9 cellular contexts compared by ENCODE assay signal in the genomic region with DNA sequence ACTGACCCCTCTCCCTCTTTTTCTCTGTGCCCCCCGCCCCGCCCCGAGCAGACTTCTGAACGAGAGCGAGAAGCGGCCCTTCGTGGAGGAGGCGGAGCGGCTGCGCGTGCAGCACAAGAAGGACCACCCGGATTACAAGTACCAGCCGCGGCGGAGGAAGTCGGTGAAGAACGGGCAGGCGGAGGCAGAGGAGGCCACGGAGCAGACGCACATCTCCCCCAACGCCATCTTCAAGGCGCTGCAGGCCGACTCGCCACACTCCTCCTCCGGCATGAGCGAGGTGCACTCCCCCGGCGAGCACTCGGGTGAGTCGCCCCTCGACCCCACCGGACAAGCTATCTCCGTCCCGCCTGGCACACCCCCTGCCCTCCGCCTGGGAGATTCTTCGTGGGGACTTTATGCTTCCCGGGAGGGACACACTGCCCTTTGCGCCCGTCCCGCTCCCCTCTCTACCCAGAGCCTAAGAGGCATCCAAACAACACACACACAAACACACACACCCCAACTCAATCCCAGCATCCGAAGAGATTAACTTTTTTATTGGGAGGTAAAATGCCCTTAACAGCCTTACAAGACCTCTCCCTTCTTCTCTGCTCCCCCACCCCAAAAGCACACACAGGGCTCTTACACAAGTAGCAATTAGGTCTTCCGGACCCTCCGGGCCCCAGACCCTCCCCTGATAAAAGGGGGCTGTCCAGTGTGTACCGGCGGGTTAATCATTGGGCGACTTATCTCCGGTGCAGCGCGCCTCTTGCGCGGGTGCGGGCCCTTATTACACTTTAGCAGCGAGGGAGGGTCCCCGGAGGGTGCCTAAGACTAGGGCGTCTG. TPM values are rescaled to one million over a fixed set of nuclear protein-coding genes. Genes with fewer than 3 reads are reported as not detected.
DNase-seq lines count a peak whose midpoint lies in the region; ATAC-seq and TF ChIP-seq lines count a peak whose summit lies in the region.
"Had no signal": no experiment of that assay in that cellular context is flagged by ENCODE, and none has a peak within 500 bp of the region (broad histone marks: within the 10 kb centered on the region; RNA-seq: fewer than 3 reads in every experiment).

No MANE protein-coding gene starts in this region.

- H3K27ac ChIP-seq in stomach = peak overlapping the region; percentile 67 to 91 (median 90)

- no peaks in the 10 kb centered on the region for H3K9me3 ChIP-seq in stomach

- peaks cover 12 to 72% (median 33%) of the 10 kb centered on the region in 3 donors for H3K27me3 ChIP-seq in stomach

- peak; percentile 7 for DNase-seq in NCI-H82 (lab: John Stamatoyannopoulos, UW)
- no peak for DNase-seq in NCI-H82 treated with DMSO at 0.1 percent for 48 hours (lab: John Stamatoyannopoulos, UW; ENCODE audit: unreplicated experiment)
- peak; percentile 50 for DNase-seq in stomach
- DNase-seq in stimulated activated CD4-positive, alpha-beta T cell treated with anti-CD3 and anti-CD28 coated beads, Interleukin-2, amount 100 ng/mL, for 48 hours = no peak

- TF ChIP-seq POLR2A in stomach (IDR thresholded peaks at IDR 0.05) = no peak

- ATAC-seq in GM21367 (IDR thresholded peaks at IDR 0.05; ENCODE audit: unreplicated experiment) (no peak), GM18861 (IDR thresholded peaks at IDR 0.05; ENCODE audit: unreplicated experiment) (no peak)

- peaks cover 39 to 75% (median 61%) of the 10 kb centered on the region in 4 donors for H3K4me1 ChIP-seq in stomach

- peaks cover 0 to 6% (median 0%) of the 10 kb centered on the region in 4 donors for H3K36me3 ChIP-seq in stomach

- TF ChIP-seq CTCF in WI38 (IDR thresholded peaks at IDR 0.05; ENCODE audit: low read depth, low read length) (no peak), stomach (IDR thresholded peaks at IDR 0.05) (no peak)

- intact Hi-C loops in stomach (cut with DNase I; ENCODE audit: low total_unique reads) = no loop called here

- no peak for TF ChIP-seq EP300 in stomach (IDR thresholded peaks at IDR 0.05)

- WGBS in stomach, 5 donors = 6 to 13% (median 8%) methylated on average over 49 to 55 of the region's 55 CpGs

- peak overlapping the region; percentile 92 for H3K4me3 ChIP-seq in WI38 (ENCODE audit: low read depth, low read length)
- peak overlapping the region; percentile 72 for H3K4me3 ChIP-seq in iPS-11a (ENCODE audit: low read depth, low read length)
- peak overlapping the region; percentile 53 to 74 (median 66) for H3K4me3 ChIP-seq in stomach

RNA-seq across cellular contexts. Expression of a gene that starts 2.1 kb away (rescaled TPM):
- 10 to 100 TPM in 4 of 5 donors, 1 to 10 TPM in 1; 5.8 to 69.5 (median 34.9) TPM for total RNA-seq in stomach
- polyA plus RNA-seq in stomach = 10 to 100 TPM in 2 of 3 donors, 1 to 10 TPM in 1; 7.8 to 15.4 (median 10.5) TPM
- total RNA-seq: T-helper 1 cell treated with Interleukin-12 subunit alpha and Interleukin-12 subunit beta and Interleukin-4 antibody, amounts not matched to agents 30 ng/mL and 1 ng/mL, for 36 hours had no signal

Comparison
In these comparisons a context has a peak if more than half of its experiments do, and no peak if none do; other contexts are left out.
1. DNase-seq: peak in NCI-H82 (single experiment) and stomach (single experiment); none in NCI-H82 treated with DMSO at 0.1 percent for 48 hours (single experiment) and stimulated activated CD4-positive, alpha-beta T cell treated with anti-CD3 and anti-CD28 coated beads, Interleukin-2, amount 100 ng/mL, for 48 hours (0 of 2).
2. Peak in every context shown above with its lines, with median percentiles within 50 percentile points of each other: H3K4me3 ChIP-seq.